In genomic region chr1:207579436-207579799, GRCh38 we compare ENCODE assay signal across 8 cellular contexts.
DNase-seq lines count a peak whose midpoint lies in the region; ATAC-seq and TF ChIP-seq lines count a peak whose summit lies in the region.

No MANE protein-coding gene starts in this region.

- H3K9me3 Mint-ChIP-seq in T-helper 2 cell treated with Interferon-gamma antibody and Interleukin-4, amounts not matched to agents 5 μg/mL and 100 μg/mL, for 36 hours: no peaks in the 10 kb centered on the region
- no peaks in the 10 kb centered on the region for H3K9me3 Mint-ChIP-seq in naive thymus-derived CD4-positive, alpha-beta T cell

- H3K4me2 ChIP-seq in GM23248 (ENCODE audit: unreplicated experiment): no peak overlapping the region
- no peak overlapping the region for H3K4me2 ChIP-seq in MM.1S (ENCODE audit: low read depth, low read length)

- no peaks in the 10 kb centered on the region for H3K36me3 ChIP-seq in GM23248 (ENCODE audit: low read depth)
- no peaks in the 10 kb centered on the region for H3K36me3 ChIP-seq in MM.1S (replicated peaks; ENCODE audit: insufficient read depth, low read length)
- H3K36me3 ChIP-seq in naive thymus-derived CD4-positive, alpha-beta T cell (ENCODE audit: control insufficient read depth in 2 of 3, insufficient read depth in 3 of 3, low read length in 3 of 3): no peaks in the 10 kb centered on the region

- POLR2A ChIA-PET in naive thymus-derived CD4-positive, alpha-beta T cell (lab: Charles Lee): no interaction called here

- H3K9me2 ChIP-seq in GM23248 (ENCODE audit: insufficient read depth) (no peaks in the 10 kb centered on the region), MM.1S (replicated peaks; ENCODE audit: insufficient read depth, low read length) (no peaks in the 10 kb centered on the region)

- H3K9me3 ChIP-seq in GM23248 (ENCODE audit: low read depth) (no peaks in the 10 kb centered on the region), MM.1S (replicated peaks; ENCODE audit: insufficient read depth, low read length) (no peaks in the 10 kb centered on the region)
- no peaks in the 10 kb centered on the region for H3K9me3 ChIP-seq in naive thymus-derived CD4-positive, alpha-beta T cell (ENCODE audit: control insufficient read depth in 2 of 3, low read length in 3 of 3)

- ATAC-seq in Right ventricle myocardium superior (ENCODE audit: poor library complexity) (peak; percentile 56), HG03457 (IDR thresholded peaks at IDR 0.05; ENCODE audit: unreplicated experiment) (no peak)
- ATAC-seq in naive thymus-derived CD4-positive, alpha-beta T cell: peak; percentile 68

- no peak overlapping the region for H3K4me3 Mint-ChIP-seq in T-helper 2 cell treated with Interferon-gamma antibody and Interleukin-4, amounts not matched to agents 5 μg/mL and 100 μg/mL, for 36 hours
- no peak overlapping the region for H3K4me3 Mint-ChIP-seq in naive thymus-derived CD4-positive, alpha-beta T cell

- H3K4me1 ChIP-seq in GM23248 (ENCODE audit: insufficient read depth): no peaks in the 10 kb centered on the region
- 0 out of 2 replicates have a peak, but pooled peaks cover 3% of the 10 kb centered on the region for H3K4me1 ChIP-seq in MM.1S (ENCODE audit: low read length)
- H3K4me1 ChIP-seq in naive thymus-derived CD4-positive, alpha-beta T cell (ENCODE audit: control insufficient read depth in 2 of 2, insufficient read depth in 2 of 2, low read length in 2 of 2): no peaks in the 10 kb centered on the region

- H3K79me2 ChIP-seq in GM23248 (ENCODE audit: insufficient read depth) (no peaks in the 10 kb centered on the region), MM.1S (ENCODE audit: low read length) (no peaks in the 10 kb centered on the region)

- 2 to 3% methylated on average over 4 of the region's 4 CpGs for WGBS in GM23248 (ENCODE audit: low coverage in 1 of 2, low lambda C conversion rate in 2 of 2, missing lambda C conversion rate in 2 of 2), 2 experiments

- in situ Hi-C loops in GM23248 (cut with MboI): no loop called here

- no peaks in the 10 kb centered on the region for H3K27me3 ChIP-seq in GM23248 (replicated peaks; ENCODE audit: insufficient read depth)
- H3K27me3 ChIP-seq in MM.1S (replicated peaks; ENCODE audit: insufficient read depth, low read length): no peaks in the 10 kb centered on the region
- no peaks in the 10 kb centered on the region for H3K27me3 ChIP-seq in naive thymus-derived CD4-positive, alpha-beta T cell (ENCODE audit: control insufficient read depth in 2 of 2, insufficient read depth in 2 of 2, low read length in 2 of 2)

- H3K27me3 Mint-ChIP-seq in T-helper 2 cell treated with Interferon-gamma antibody and Interleukin-4, amounts not matched to agents 5 μg/mL and 100 μg/mL, for 36 hours (ENCODE audit: low read depth): peaks cover 24% of the 10 kb centered on the region
- H3K27me3 Mint-ChIP-seq in naive thymus-derived CD4-positive, alpha-beta T cell: peaks cover 5 to 32% (median 8%) of the 10 kb centered on the region in 5 donors

- intact Hi-C loops in Right ventricle myocardium superior (cut with DNase I): no loop called here
- intact Hi-C loops in cardiac septum (cut with DNase I): no loop called here
- intact Hi-C loops in naive thymus-derived CD4-positive, alpha-beta T cell (cut with micrococcal nuclease): no loop called here

- H3K9ac ChIP-seq in GM23248 (no peak overlapping the region), MM.1S (ENCODE audit: low read length) (no peak overlapping the region)

- H3F3A ChIP-seq in GM23248 (ENCODE audit: insufficient read depth) (no peaks in the 10 kb centered on the region), MM.1S (ENCODE audit: insufficient read depth, low read length) (no peaks in the 10 kb centered on the region)

- H4K20me1 ChIP-seq in GM23248 (ENCODE audit: insufficient read depth) (no peaks in the 10 kb centered on the region), MM.1S (ENCODE audit: insufficient read depth, low read length) (no peaks in the 10 kb centered on the region)

- TF ChIP-seq CTCF in MM.1S (IDR thresholded peaks at IDR 0.05; ENCODE audit: low read length) (peak; percentile 81), epithelial cell of esophagus (IDR thresholded peaks at IDR 0.05; ENCODE audit: insufficient read depth, low read depth, low read length, missing control alignments) (peak; percentile 74)

- CTCF ChIA-PET in naive thymus-derived CD4-positive, alpha-beta T cell (lab: Charles Lee): interaction anchor here (1.2 kb wide), 2 partner anchors 41 to 219 kb away, joined by 3 to 4 read pairs; no protein-coding TSS in a partner anchor

- H3K4me3 ChIP-seq in GM23248 (no peak overlapping the region), MM.1S (ENCODE audit: low read length) (no peak overlapping the region), epithelial cell of esophagus (ENCODE audit: low read length) (no peak overlapping the region)
- H3K4me3 ChIP-seq in naive thymus-derived CD4-positive, alpha-beta T cell (ENCODE audit: low read length): no peak overlapping the region

- no peak overlapping the region for H3K27ac ChIP-seq in GM23248
- no peak overlapping the region for H3K27ac ChIP-seq in MM.1S (ENCODE audit: low read length)
- H3K27ac ChIP-seq in naive thymus-derived CD4-positive, alpha-beta T cell (ENCODE audit: low read depth, low read length): no peak overlapping the region

- H2AFZ ChIP-seq in GM23248 (peak overlapping the region; percentile 59), MM.1S (ENCODE audit: low read length) (no peak overlapping the region)

- no peak overlapping the region for H3K27ac Mint-ChIP-seq in T-helper 2 cell treated with Interferon-gamma antibody and Interleukin-4, amounts not matched to agents 5 μg/mL and 100 μg/mL, for 36 hours
- H3K27ac Mint-ChIP-seq in naive thymus-derived CD4-positive, alpha-beta T cell: peak overlapping the region in 1 of 9 donors; percentile 27

- DNase-seq in Right ventricle myocardium superior (no peak), cardiac septum (ENCODE audit: low spot score) (no peak), GM23248 (peak; percentile 74), MM.1S (peak; percentile 75), epithelial cell of esophagus (ENCODE audit: low read depth) (peak; percentile 72)
- DNase-seq in T-helper 2 cell treated with Interferon-gamma antibody and Interleukin-4, amounts not matched to agents 5 μg/mL and 100 μg/mL, for 36 hours (ENCODE audit: low spot score): peak; percentile 23
- DNase-seq in naive thymus-derived CD4-positive, alpha-beta T cell: peak in 6 of 9 donors; percentile 3 to 27 (median 14)

- peaks cover 7% of the 10 kb centered on the region for H3K4me1 Mint-ChIP-seq in T-helper 2 cell treated with Interferon-gamma antibody and Interleukin-4, amounts not matched to agents 5 μg/mL and 100 μg/mL, for 36 hours (ENCODE audit: low read depth)
- peaks cover 0 to 7% (median 0%) of the 10 kb centered on the region in 7 donors for H3K4me1 Mint-ChIP-seq in naive thymus-derived CD4-positive, alpha-beta T cell

- no peaks in the 10 kb centered on the region for H3K36me3 Mint-ChIP-seq in T-helper 2 cell treated with Interferon-gamma antibody and Interleukin-4, amounts not matched to agents 5 μg/mL and 100 μg/mL, for 36 hours (ENCODE audit: low read depth)
- H3K36me3 Mint-ChIP-seq in naive thymus-derived CD4-positive, alpha-beta T cell: peaks cover 0 to 7% (median 0%) of the 10 kb centered on the region in 5 donors

Comparison
In these comparisons a context has a peak if more than half of its experiments do, and no peak if none do; other contexts are left out.
1. DNase-seq: peak in GM23248 (single experiment), MM.1S (single experiment), T-helper 2 cell treated with Interferon-gamma antibody and Interleukin-4, amounts not matched to agents 5 μg/mL and 100 μg/mL, for 36 hours (single experiment), epithelial cell of esophagus (single experiment) and naive thymus-derived CD4-positive, alpha-beta T cell (6 of 9); none in Right ventricle myocardium superior (single experiment) and cardiac septum (single experiment).